10 cellular contexts compared by ENCODE assay signal in genomic region chr11:99098751-99099150, GRCh38.
DNase-seq lines count a peak whose midpoint lies in the region; ATAC-seq and TF ChIP-seq lines count a peak whose summit lies in the region.
"Had no signal": no experiment of that assay in that cellular context is flagged by ENCODE, and none has a peak within 500 bp of the region (broad histone marks: within the 10 kb centered on the region; RNA-seq: fewer than 3 reads in every experiment).

No MANE protein-coding gene starts in this region.

- DNase-seq in GM12865 (ENCODE audit: low read depth) (peak; percentile 74), GM20000 (ENCODE audit: low spot score) (peak; percentile 7), NCI-H524 (lab: John Stamatoyannopoulos, UW) (peak; percentile 67 to 87), GM03348 (ENCODE audit: low spot score) (no peak), NCI-H2107 (lab: John Stamatoyannopoulos, UW) (no peak), left colon (no peak), NCI-H446 treated with DMSO at 0.1 percent for 48 hours (lab: John Stamatoyannopoulos, UW) (no peak)
- DNase-seq: esophagus squamous epithelium, T-cell had no signal

- no peak for TF ChIP-seq CTCF in GM12865 (IDR thresholded peaks at IDR 0.05; ENCODE audit: insufficient read depth, low read depth, low read length, missing control alignments)
- no peak for TF ChIP-seq CTCF in GM20000 (IDR thresholded peaks at IDR 0.05; ENCODE audit: extremely low read depth, missing control alignments)

- no peak overlapping the region for H3K4me3 ChIP-seq in GM12865 (ENCODE audit: low read depth, low read length)
- H3K4me3 ChIP-seq: esophagus squamous epithelium had no signal

- intact Hi-C loops in left colon (cut with DNase I, micrococcal nuclease): no loop called here

- peak; percentile 90 for ATAC-seq in HG03039 (IDR thresholded peaks at IDR 0.05; ENCODE audit: unreplicated experiment)
- ATAC-seq in left colon: no peak
- ATAC-seq: T-cell had no signal

Comparison
In these comparisons a context has a peak if more than half of its experiments do, and no peak if none do; other contexts are left out.
1. DNase-seq: peak in GM12865 (single experiment), GM20000 (single experiment) and NCI-H524 (2 of 2); none in GM03348 (single experiment), NCI-H2107 (single experiment), left colon (0 of 2) and NCI-H446 treated with DMSO at 0.1 percent for 48 hours (single experiment).